In genomic region chr1:207750901-207751300, GRCh38 we compare ENCODE assay signal across 8 cellular contexts. TPM values are rescaled to one million over a fixed set of nuclear protein-coding genes. Genes with fewer than 3 reads are reported as not detected.
DNase-seq lines count a peak whose midpoint lies in the region; ATAC-seq and TF ChIP-seq lines count a peak whose summit lies in the region.

No MANE protein-coding gene starts in this region.

- H3K9me3 ChIP-seq in BLaER1 (no peaks in the 10 kb centered on the region), colonic mucosa (no peaks in the 10 kb centered on the region)

- H3K9me3 Mint-ChIP-seq in natural killer cell treated with Interleukin-12 subunit alpha and Interleukin-12 subunit beta and Interleukin-15 and Interleukin-18, amount 100 ng/mL, for 72 hours, result no peaks in the 10 kb centered on the region

- H3K4me3 ChIP-seq in BLaER1, result peak overlapping the region; percentile 96; the same call in 1 of the 2 replicates
- H3K4me3 ChIP-seq in Jurkat, Clone E6-1 (ENCODE audit: low read length), result peak overlapping the region; percentile 76
- H3K4me3 ChIP-seq in colonic mucosa, result peak overlapping the region; percentile 87

- H4K20me1 ChIP-seq in BLaER1, result peaks cover 37% of the 10 kb centered on the region

- no peak overlapping the region for H3K27ac ChIP-seq in BLaER1
- peak overlapping the region; percentile 97 for H3K27ac ChIP-seq in colonic mucosa

- H3K4me2 ChIP-seq in BLaER1, result peak overlapping the region; percentile 93

- H3K36me3 ChIP-seq in BLaER1 (no peaks in the 10 kb centered on the region), colonic mucosa (no peaks in the 10 kb centered on the region)

- no peaks in the 10 kb centered on the region for H3K36me3 Mint-ChIP-seq in natural killer cell treated with Interleukin-12 subunit alpha and Interleukin-12 subunit beta and Interleukin-15 and Interleukin-18, amount 100 ng/mL, for 72 hours

- H3K27me3 Mint-ChIP-seq in natural killer cell treated with Interleukin-12 subunit alpha and Interleukin-12 subunit beta and Interleukin-15 and Interleukin-18, amount 100 ng/mL, for 72 hours, result peaks cover 0 to 4% of the 10 kb centered on the region in 2 donors

- H3K4me1 Mint-ChIP-seq in natural killer cell treated with Interleukin-12 subunit alpha and Interleukin-12 subunit beta and Interleukin-15 and Interleukin-18, amount 100 ng/mL, for 72 hours (ENCODE audit: low read depth in 2 of 2), result peaks cover 30 to 45% of the 10 kb centered on the region in 2 donors

- no peak for DNase-seq in Jurkat, Clone E6-1 (ENCODE audit: low read depth, low spot score)
- DNase-seq in colonic mucosa (no peak), germinal center (ENCODE audit: low spot score) (no peak), COR-L47 (lab: John Stamatoyannopoulos, UW) (no peak), GOT3 (lab: John Stamatoyannopoulos, UW) (no peak), NCI-H2171 (lab: John Stamatoyannopoulos, UW) (no peak)
- DNase-seq in natural killer cell treated with Interleukin-12 subunit alpha and Interleukin-12 subunit beta and Interleukin-15 and Interleukin-18, amount 100 ng/mL, for 72 hours (ENCODE audit: low spot score), result no peak

- H3K27me3 ChIP-seq in BLaER1 (no peaks in the 10 kb centered on the region), colonic mucosa (no peaks in the 10 kb centered on the region)

- H3K27ac Mint-ChIP-seq in natural killer cell treated with Interleukin-12 subunit alpha and Interleukin-12 subunit beta and Interleukin-15 and Interleukin-18, amount 100 ng/mL, for 72 hours, result peak overlapping the region; percentile 94 to 95

- intact Hi-C loops in colonic mucosa (cut with DNase I), result no loop called here

- peak overlapping the region; percentile 100 for H3K4me3 Mint-ChIP-seq in natural killer cell treated with Interleukin-12 subunit alpha and Interleukin-12 subunit beta and Interleukin-15 and Interleukin-18, amount 100 ng/mL, for 72 hours

- no peak for ATAC-seq in natural killer cell treated with Interleukin-12 subunit alpha and Interleukin-12 subunit beta and Interleukin-15 and Interleukin-18, amount 100 ng/mL, for 72 hours

- no peak for TF ChIP-seq CTCF in colonic mucosa (IDR thresholded peaks at IDR 0.05)

- H3K9ac ChIP-seq in BLaER1 (no peak overlapping the region), colonic mucosa (ENCODE audit: low read depth in 2 of 2, low read length in 2 of 2) (peak overlapping the region in 1 of 2 donors; percentile 74)

- H3K4me1 ChIP-seq in BLaER1 (peaks cover 27% of the 10 kb centered on the region), colonic mucosa (peaks cover 7% of the 10 kb centered on the region)

RNA-seq across cellular contexts. Expression of gene CD46, which starts 1.0 kb away (rescaled TPM):
- 103 TPM for polyA plus RNA-seq in Jurkat, Clone E6-1 (2012; ENCODE audit: insufficient read depth, insufficient read length)
- 100 to 1,000 TPM; 148 to 282 TPM for total RNA-seq in colonic mucosa
- total RNA-seq in natural killer cell treated with Interleukin-12 subunit alpha and Interleukin-12 subunit beta and Interleukin-15 and Interleukin-18, amount 100 ng/mL, for 72 hours, result 100 to 1,000 TPM in 1 of 2 donors, 10 to 100 TPM in 1; 88.2 to 122 TPM
